ENCODE assay signal across 1 cellular context in genomic region chr6:33392168-33392947, GRCh38.
TF ChIP-seq lines count a peak whose summit lies in the region.

No MANE protein-coding gene starts in this region.

TF ChIP-seq in SK-N-SH treated with all-trans-retinoic acid at 6 μM for 48 hours, 23 proteins besides CTCF, POLR2A, EP300 and RAD21:
- TF ChIP-seq CSRNP3 (CRISPR knock-in tag; IDR thresholded peaks at IDR 0.05) = no peak
- no peak for TF ChIP-seq CREB5 (CRISPR knock-in tag; IDR thresholded peaks at IDR 0.05; ENCODE audit: low read depth)
- no peak for TF ChIP-seq ISL1 (CRISPR knock-in tag; IDR thresholded peaks at IDR 0.05)
- TF ChIP-seq RARB (CRISPR knock-in tag; IDR thresholded peaks at IDR 0.05) = no peak
- no peak for TF ChIP-seq ZNF8 (CRISPR knock-in tag; IDR thresholded peaks at IDR 0.05)
- no peak for TF ChIP-seq GLIS3 (CRISPR knock-in tag; IDR thresholded peaks at IDR 0.05)
